In the genomic region with DNA sequence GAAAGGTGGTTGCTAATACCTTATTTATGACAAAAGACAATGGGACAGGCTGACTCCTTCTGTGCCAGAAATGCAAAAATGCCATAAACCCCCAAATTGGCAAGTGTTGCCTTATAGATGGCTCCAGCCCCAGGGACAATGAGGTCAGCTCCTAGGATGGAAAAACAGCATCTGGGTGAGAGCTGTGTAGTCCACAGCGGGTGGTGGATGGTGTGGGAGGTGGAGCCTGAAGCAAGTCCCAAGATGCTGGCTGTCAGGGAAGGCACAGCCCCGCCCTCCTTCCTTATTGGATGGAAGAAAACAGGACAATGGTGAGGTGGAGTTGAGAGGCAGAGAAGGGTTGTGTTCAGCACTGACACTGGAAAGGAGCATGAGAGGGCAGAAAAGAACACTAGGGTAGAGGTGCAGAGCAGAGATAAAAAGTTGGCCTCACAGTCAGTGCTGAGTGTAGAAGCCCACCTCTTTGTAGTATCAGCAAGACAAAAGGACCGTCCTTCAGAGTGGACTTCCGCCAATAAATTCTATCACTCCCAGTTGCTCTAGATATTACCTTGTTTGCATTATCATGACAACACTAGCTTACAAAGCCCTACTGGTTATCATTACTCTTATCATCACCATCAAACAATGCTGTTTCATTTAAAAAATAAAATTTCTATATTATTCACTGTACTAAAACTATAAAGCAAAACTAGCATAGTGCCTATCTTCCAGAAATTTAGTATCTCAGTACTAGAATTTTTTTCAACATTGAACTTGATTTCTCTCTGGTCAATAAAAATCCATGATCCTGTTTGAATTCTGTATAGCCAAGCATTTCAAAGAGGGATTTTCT, we compare ENCODE assay signal across 1 cellular context.
TF ChIP-seq lines count a peak whose summit lies in the region.

No MANE protein-coding gene starts in this region.

TF ChIP-seq in K562, 482 proteins besides CTCF, POLR2A, EP300 and RAD21 (continued from another document and continues in another):
- TF ChIP-seq ZC3H8 (IDR thresholded peaks at IDR 0.05) (0 out of 2 replicates have a peak, but pooled peaks have one; percentile 50), CEBPG (CRISPR knock-in tag; IDR thresholded peaks at IDR 0.05) (no peak), CEBPG (tag; conservative IDR thresholded peaks at IDR 0.05 in 1 of 2, IDR thresholded peaks at IDR 0.05 in 1 of 2) (0 out of 4 replicates have a peak, but pooled peaks of 1 of the 2 experiments have one; percentile 5), ZNF224 (CRISPR knock-in tag; IDR thresholded peaks at IDR 0.05) (no peak), DNMT1 (IDR thresholded peaks at IDR 0.05) (no peak), RFX1 (IDR thresholded peaks at IDR 0.05) (peak; percentile 21; the same call in 1 of the 2 replicates), ZNF146 (CRISPR knock-in tag; IDR thresholded peaks at IDR 0.05; ENCODE audit: unreplicated experiment) (no peak), STAG1 (CRISPR knock-in tag; IDR thresholded peaks at IDR 0.05; ENCODE audit: borderline replicate concordance) (no peak), ZNF586 (CRISPR knock-in tag; conservative IDR thresholded peaks at IDR 0.05) (no peak), SREBF1 (IDR thresholded peaks at IDR 0.05; ENCODE audit: borderline replicate concordance, low read depth, low read length) (no peak), SMARCA4 (IDR thresholded peaks at IDR 0.05) (peak; percentile 92), ZNF23 (CRISPR knock-in tag; IDR thresholded peaks at IDR 0.05) (no peak), NCOR1 (IDR thresholded peaks at IDR 0.05) (peak; percentile 89), HMG20A (CRISPR knock-in tag; conservative IDR thresholded peaks at IDR 0.05) (no peak), TRIM28 (IDR thresholded peaks at IDR 0.05) (no peak; the same call in 1 of the 2 replicates), ETV5 (CRISPR knock-in tag; IDR thresholded peaks at IDR 0.05; ENCODE audit: low read depth) (peak; percentile 39; the same call in 1 of the 2 replicates), YBX1 (IDR thresholded peaks at IDR 0.05) (no peak), ZNF717 (CRISPR knock-in tag; IDR thresholded peaks at IDR 0.05) (no peak), ZNF695 (CRISPR knock-in tag; IDR thresholded peaks at IDR 0.05) (no peak), FOXK1 (CRISPR knock-in tag; IDR thresholded peaks at IDR 0.05; ENCODE audit: borderline replicate concordance) (no peak), BCOR (IDR thresholded peaks at IDR 0.05) (peak; percentile 56; the same call in 1 of the 2 replicates), ESRRA (IDR thresholded peaks at IDR 0.05; ENCODE audit: borderline replicate concordance, low read depth) (no peak), GABPA (tag; conservative IDR thresholded peaks at IDR 0.05; ENCODE audit: low read depth) (peak; percentile 56), MED1 (CRISPR knock-in tag; IDR thresholded peaks at IDR 0.05; ENCODE audit: borderline replicate concordance) (no peak), XRCC4 (IDR thresholded peaks at IDR 0.05; ENCODE audit: extremely low read depth, insufficient read depth, insufficient read length) (no peak), ZNF384 (IDR thresholded peaks at IDR 0.05; ENCODE audit: low read depth, low read length) (0 out of 2 replicates have a peak, but pooled peaks have one; percentile 12), PHTF2 (CRISPR knock-in tag; IDR thresholded peaks at IDR 0.05) (no peak), TGIF2 (CRISPR knock-in tag; IDR thresholded peaks at IDR 0.05) (no peak), HDAC2 (IDR thresholded peaks at IDR 0.05) (peak; percentile 85), OTX1 (CRISPR knock-in tag; IDR thresholded peaks at IDR 0.05) (no peak), PML (IDR thresholded peaks at IDR 0.05; ENCODE audit: low read length) (peak; percentile 73; the same call in 1 of the 2 replicates)
- TF ChIP-seq, protein P1, sequence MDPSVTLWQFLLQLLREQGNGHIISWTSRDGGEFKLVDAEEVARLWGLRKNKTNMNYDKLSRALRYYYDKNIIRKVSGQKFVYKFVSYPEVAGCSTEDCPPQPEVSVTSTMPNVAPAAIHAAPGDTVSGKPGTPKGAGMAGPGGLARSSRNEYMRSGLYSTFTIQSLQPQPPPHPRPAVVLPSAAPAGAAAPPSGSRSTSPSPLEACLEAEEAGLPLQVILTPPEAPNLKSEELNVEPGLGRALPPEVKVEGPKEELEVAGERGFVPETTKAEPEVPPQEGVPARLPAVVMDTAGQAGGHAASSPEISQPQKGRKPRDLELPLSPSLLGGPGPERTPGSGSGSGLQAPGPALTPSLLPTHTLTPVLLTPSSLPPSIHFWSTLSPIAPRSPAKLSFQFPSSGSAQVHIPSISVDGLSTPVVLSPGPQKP (CRISPR knock-in tag; IDR thresholded peaks at IDR 0.05): no peak
- TF ChIP-seq, protein P2, sequence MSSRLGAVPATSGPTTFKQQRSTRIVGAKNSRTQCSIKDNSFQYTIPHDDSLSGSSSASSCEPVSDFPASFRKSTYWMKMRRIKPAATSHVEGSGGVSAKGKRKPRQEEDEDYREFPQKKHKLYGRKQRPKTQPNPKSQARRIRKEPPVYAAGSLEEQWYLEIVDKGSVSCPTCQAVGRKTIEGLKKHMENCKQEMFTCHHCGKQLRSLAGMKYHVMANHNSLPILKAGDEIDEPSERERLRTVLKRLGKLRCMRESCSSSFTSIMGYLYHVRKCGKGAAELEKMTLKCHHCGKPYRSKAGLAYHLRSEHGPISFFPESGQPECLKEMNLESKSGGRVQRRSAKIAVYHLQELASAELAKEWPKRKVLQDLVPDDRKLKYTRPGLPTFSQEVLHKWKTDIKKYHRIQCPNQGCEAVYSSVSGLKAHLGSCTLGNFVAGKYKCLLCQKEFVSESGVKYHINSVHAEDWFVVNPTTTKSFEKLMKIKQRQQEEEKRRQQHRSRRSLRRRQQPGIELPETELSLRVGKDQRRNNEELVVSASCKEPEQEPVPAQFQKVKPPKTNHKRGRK (tag; IDR thresholded peaks at IDR 0.05): no peak
- TF ChIP-seq, protein P3, sequence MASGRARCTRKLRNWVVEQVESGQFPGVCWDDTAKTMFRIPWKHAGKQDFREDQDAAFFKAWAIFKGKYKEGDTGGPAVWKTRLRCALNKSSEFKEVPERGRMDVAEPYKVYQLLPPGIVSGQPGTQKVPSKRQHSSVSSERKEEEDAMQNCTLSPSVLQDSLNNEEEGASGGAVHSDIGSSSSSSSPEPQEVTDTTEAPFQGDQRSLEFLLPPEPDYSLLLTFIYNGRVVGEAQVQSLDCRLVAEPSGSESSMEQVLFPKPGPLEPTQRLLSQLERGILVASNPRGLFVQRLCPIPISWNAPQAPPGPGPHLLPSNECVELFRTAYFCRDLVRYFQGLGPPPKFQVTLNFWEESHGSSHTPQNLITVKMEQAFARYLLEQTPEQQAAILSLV (tag; IDR thresholded peaks at IDR 0.05): no peak
- TF ChIP-seq, protein P4, sequence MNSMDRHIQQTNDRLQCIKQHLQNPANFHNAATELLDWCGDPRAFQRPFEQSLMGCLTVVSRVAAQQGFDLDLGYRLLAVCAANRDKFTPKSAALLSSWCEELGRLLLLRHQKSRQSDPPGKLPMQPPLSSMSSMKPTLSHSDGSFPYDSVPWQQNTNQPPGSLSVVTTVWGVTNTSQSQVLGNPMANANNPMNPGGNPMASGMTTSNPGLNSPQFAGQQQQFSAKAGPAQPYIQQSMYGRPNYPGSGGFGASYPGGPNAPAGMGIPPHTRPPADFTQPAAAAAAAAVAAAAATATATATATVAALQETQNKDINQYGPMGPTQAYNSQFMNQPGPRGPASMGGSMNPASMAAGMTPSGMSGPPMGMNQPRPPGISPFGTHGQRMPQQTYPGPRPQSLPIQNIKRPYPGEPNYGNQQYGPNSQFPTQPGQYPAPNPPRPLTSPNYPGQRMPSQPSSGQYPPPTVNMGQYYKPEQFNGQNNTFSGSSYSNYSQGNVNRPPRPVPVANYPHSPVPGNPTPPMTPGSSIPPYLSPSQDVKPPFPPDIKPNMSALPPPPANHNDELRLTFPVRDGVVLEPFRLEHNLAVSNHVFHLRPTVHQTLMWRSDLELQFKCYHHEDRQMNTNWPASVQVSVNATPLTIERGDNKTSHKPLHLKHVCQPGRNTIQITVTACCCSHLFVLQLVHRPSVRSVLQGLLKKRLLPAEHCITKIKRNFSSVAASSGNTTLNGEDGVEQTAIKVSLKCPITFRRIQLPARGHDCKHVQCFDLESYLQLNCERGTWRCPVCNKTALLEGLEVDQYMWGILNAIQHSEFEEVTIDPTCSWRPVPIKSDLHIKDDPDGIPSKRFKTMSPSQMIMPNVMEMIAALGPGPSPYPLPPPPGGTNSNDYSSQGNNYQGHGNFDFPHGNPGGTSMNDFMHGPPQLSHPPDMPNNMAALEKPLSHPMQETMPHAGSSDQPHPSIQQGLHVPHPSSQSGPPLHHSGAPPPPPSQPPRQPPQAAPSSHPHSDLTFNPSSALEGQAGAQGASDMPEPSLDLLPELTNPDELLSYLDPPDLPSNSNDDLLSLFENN (IDR thresholded peaks at IDR 0.05; ENCODE audit: low read depth in 2 of 2, low read length in 2 of 2): peak in 1 of 2 experiments; percentile 81; a peak in 2 of 4 replicates
- TF ChIP-seq, protein P5, sequence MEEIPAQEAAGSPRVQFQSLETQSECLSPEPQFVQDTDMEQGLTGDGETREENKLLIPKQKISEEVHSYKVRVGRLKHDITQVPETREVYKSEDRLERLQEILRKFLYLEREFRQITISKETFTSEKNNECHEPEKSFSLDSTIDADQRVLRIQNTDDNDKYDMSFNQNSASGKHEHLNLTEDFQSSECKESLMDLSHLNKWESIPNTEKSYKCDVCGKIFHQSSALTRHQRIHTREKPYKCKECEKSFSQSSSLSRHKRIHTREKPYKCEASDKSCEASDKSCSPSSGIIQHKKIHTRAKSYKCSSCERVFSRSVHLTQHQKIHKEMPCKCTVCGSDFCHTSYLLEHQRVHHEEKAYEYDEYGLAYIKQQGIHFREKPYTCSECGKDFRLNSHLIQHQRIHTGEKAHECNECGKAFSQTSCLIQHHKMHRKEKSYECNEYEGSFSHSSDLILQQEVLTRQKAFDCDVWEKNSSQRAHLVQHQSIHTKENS (CRISPR knock-in tag; IDR thresholded peaks at IDR 0.05): no peak
- TF ChIP-seq, protein P6, sequence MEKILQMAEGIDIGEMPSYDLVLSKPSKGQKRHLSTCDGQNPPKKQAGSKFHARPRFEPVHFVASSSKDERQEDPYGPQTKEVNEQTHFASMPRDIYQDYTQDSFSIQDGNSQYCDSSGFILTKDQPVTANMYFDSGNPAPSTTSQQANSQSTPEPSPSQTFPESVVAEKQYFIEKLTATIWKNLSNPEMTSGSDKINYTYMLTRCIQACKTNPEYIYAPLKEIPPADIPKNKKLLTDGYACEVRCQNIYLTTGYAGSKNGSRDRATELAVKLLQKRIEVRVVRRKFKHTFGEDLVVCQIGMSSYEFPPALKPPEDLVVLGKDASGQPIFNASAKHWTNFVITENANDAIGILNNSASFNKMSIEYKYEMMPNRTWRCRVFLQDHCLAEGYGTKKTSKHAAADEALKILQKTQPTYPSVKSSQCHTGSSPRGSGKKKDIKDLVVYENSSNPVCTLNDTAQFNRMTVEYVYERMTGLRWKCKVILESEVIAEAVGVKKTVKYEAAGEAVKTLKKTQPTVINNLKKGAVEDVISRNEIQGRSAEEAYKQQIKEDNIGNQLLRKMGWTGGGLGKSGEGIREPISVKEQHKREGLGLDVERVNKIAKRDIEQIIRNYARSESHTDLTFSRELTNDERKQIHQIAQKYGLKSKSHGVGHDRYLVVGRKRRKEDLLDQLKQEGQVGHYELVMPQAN (IDR thresholded peaks at IDR 0.05; ENCODE audit: borderline replicate concordance): 0 out of 2 replicates have a peak, but pooled peaks have one; percentile 51
- TF ChIP-seq, protein P7, sequence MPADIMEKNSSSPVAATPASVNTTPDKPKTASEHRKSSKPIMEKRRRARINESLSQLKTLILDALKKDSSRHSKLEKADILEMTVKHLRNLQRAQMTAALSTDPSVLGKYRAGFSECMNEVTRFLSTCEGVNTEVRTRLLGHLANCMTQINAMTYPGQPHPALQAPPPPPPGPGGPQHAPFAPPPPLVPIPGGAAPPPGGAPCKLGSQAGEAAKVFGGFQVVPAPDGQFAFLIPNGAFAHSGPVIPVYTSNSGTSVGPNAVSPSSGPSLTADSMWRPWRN (IDR thresholded peaks at IDR 0.05; ENCODE audit: low read depth): no peak
- TF ChIP-seq, protein P8, sequence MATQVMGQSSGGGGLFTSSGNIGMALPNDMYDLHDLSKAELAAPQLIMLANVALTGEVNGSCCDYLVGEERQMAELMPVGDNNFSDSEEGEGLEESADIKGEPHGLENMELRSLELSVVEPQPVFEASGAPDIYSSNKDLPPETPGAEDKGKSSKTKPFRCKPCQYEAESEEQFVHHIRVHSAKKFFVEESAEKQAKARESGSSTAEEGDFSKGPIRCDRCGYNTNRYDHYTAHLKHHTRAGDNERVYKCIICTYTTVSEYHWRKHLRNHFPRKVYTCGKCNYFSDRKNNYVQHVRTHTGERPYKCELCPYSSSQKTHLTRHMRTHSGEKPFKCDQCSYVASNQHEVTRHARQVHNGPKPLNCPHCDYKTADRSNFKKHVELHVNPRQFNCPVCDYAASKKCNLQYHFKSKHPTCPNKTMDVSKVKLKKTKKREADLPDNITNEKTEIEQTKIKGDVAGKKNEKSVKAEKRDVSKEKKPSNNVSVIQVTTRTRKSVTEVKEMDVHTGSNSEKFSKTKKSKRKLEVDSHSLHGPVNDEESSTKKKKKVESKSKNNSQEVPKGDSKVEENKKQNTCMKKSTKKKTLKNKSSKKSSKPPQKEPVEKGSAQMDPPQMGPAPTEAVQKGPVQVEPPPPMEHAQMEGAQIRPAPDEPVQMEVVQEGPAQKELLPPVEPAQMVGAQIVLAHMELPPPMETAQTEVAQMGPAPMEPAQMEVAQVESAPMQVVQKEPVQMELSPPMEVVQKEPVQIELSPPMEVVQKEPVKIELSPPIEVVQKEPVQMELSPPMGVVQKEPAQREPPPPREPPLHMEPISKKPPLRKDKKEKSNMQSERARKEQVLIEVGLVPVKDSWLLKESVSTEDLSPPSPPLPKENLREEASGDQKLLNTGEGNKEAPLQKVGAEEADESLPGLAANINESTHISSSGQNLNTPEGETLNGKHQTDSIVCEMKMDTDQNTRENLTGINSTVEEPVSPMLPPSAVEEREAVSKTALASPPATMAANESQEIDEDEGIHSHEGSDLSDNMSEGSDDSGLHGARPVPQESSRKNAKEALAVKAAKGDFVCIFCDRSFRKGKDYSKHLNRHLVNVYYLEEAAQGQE (CRISPR knock-in tag; IDR thresholded peaks at IDR 0.05; ENCODE audit: low read depth): no peak
- TF ChIP-seq, protein P9, sequence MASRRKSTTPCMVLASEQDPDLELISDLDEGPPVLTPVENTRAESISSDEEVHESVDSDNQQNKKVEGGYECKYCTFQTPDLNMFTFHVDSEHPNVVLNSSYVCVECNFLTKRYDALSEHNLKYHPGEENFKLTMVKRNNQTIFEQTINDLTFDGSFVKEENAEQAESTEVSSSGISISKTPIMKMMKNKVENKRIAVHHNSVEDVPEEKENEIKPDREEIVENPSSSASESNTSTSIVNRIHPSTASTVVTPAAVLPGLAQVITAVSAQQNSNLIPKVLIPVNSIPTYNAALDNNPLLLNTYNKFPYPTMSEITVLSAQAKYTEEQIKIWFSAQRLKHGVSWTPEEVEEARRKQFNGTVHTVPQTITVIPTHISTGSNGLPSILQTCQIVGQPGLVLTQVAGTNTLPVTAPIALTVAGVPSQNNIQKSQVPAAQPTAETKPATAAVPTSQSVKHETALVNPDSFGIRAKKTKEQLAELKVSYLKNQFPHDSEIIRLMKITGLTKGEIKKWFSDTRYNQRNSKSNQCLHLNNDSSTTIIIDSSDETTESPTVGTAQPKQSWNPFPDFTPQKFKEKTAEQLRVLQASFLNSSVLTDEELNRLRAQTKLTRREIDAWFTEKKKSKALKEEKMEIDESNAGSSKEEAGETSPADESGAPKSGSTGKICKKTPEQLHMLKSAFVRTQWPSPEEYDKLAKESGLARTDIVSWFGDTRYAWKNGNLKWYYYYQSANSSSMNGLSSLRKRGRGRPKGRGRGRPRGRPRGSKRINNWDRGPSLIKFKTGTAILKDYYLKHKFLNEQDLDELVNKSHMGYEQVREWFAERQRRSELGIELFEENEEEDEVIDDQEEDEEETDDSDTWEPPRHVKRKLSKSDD (conservative IDR thresholded peaks at IDR 0.05; ENCODE audit: low read length): peak; percentile 74; the same call in 1 of the 2 replicates
